24 cellular contexts compared by ENCODE assay signal in genomic region chr11:8335683-8336082, GRCh38.
DNase-seq lines count a peak whose midpoint lies in the region; ATAC-seq, FAIRE-seq and TF ChIP-seq lines count a peak whose summit lies in the region.
"Had no signal": no experiment of that assay in that cellular context is flagged by ENCODE, and none has a peak within 500 bp of the region (broad histone marks: within the 10 kb centered on the region; RNA-seq: fewer than 3 reads in every experiment).

No MANE protein-coding gene starts in this region.

- peaks cover 8% of the 10 kb centered on the region for H3K4me1 ChIP-seq in mesendoderm (ENCODE audit: control insufficient read depth, low read depth, low read length)
- H3K4me1 ChIP-seq: SJSA1 had no signal

- no peak for ATAC-seq in HG03135 (IDR thresholded peaks at IDR 0.05; ENCODE audit: unreplicated experiment)
- ATAC-seq: A549, Panc1 had no signal

- H2BK120ac ChIP-seq in mesendoderm (ENCODE audit: low read depth, low read length): no peak overlapping the region

- H3K4me3 ChIP-seq in bronchial epithelial cell (ENCODE audit: low read depth, low read length): no peak overlapping the region
- H3K4me3 ChIP-seq in mesendoderm (ENCODE audit: low read length): no peak overlapping the region
- H3K4me3 ChIP-seq: A549, SJSA1 had no signal

- H3K27ac ChIP-seq in RWPE1: 0 out of 2 replicates have a peak overlapping the region, but pooled peaks have one; percentile 17
- peak overlapping the region; percentile 18 for H3K27ac ChIP-seq in mesendoderm (ENCODE audit: low read depth, low read length)
- H3K27ac ChIP-seq: A549, SJSA1 had no signal

- no CpG with 5 or more reads among the region's 7 CpGs for WGBS in mesendoderm (ENCODE audit: extremely low coverage, insufficient coverage, low lambda C conversion rate)

- H4K5ac ChIP-seq in mesendoderm (ENCODE audit: low read length): no peak overlapping the region

- DNase-seq in EL (peak; percentile 38), RWPE1 (ENCODE audit: low spot score) (no peak), bronchial epithelial cell (ENCODE audit: low read depth) (peak; percentile 18), mesendoderm (no peak), SIG-M5 (lab: John Stamatoyannopoulos, UW) (no peak), NCI-H1694 treated with DMSO at 0.1 percent for 48 hours (lab: John Stamatoyannopoulos, UW) (no peak), HCEC 1CT (no peak)
- DNase-seq: CD4-positive, CD25-positive, alpha-beta regulatory T cell; COR-L47; DMS79; Karpas-422; MV-4-11; NCI-H1694; NCI-H2081 treated with DMSO at 0.1 percent for 48 hours; NCI-H2171 treated with DMSO at 0.1 percent for 48 hours; NCI-H446 treated with DMSO at 0.1 percent for 48 hours; NCI-H526 treated with DMSO at 0.1 percent for 48 hours; SW 1271 had no signal

- FAIRE-seq in bronchial epithelial cell (lab: Jason Lieb, UNC): no peak
- FAIRE-seq: A549, GM12892, H1 had no signal

- H3K27me3 ChIP-seq in bronchial epithelial cell (ENCODE audit: control insufficient read depth, insufficient read depth, low read length) (no peaks in the 10 kb centered on the region), mesendoderm (ENCODE audit: insufficient read depth, low read length, poor library complexity) (no peaks in the 10 kb centered on the region)
- H3K27me3 ChIP-seq: SJSA1 had no signal

- POLR2A ChIA-PET in RWPE1 (lab: Yijun Ruan, JAX; ENCODE audit: low non-redundant PET): no interaction called here

- H2BK5ac ChIP-seq in mesendoderm (ENCODE audit: low read length): no peak overlapping the region

- H4K8ac ChIP-seq in mesendoderm (ENCODE audit: low read depth, low read length): no peak overlapping the region

- no peaks in the 10 kb centered on the region for H3K36me3 ChIP-seq in bronchial epithelial cell (ENCODE audit: control insufficient read depth, insufficient read depth, low read length)
- no peaks in the 10 kb centered on the region for H3K36me3 ChIP-seq in mesendoderm (ENCODE audit: control insufficient read depth, insufficient read depth, low read length)
- H3K36me3 ChIP-seq: SJSA1 had no signal

- no peak overlapping the region for H3K4ac ChIP-seq in mesendoderm (ENCODE audit: low read depth, low read length)

- no peak overlapping the region for H3K23ac ChIP-seq in mesendoderm (ENCODE audit: low read length)

- no peak overlapping the region for H2BK15ac ChIP-seq in mesendoderm (replicated peaks; ENCODE audit: low read depth)

- H3K79me1 ChIP-seq in mesendoderm (ENCODE audit: low read length): no peaks in the 10 kb centered on the region

- H3K79me2 ChIP-seq in mesendoderm (ENCODE audit: control insufficient read depth, insufficient read depth, low read length): no peaks in the 10 kb centered on the region

- H3K18ac ChIP-seq in mesendoderm (ENCODE audit: low read length): no peak overlapping the region

- no peak for TF ChIP-seq CTCF in RWPE1 (conservative IDR thresholded peaks at IDR 0.05; ENCODE audit: low read depth)
- no peak for TF ChIP-seq CTCF in bronchial epithelial cell (IDR thresholded peaks at IDR 0.05; ENCODE audit: insufficient read depth, low read length, severe bottlenecking)

- H2AK5ac ChIP-seq in mesendoderm (ENCODE audit: low read length): no peak overlapping the region

- H3K56ac ChIP-seq in mesendoderm (ENCODE audit: low read length): no peak overlapping the region

- no peak overlapping the region for H3K9ac ChIP-seq in mesendoderm (ENCODE audit: low read length)

- CTCF ChIA-PET in RWPE1 (lab: Yijun Ruan, JAX): interaction anchor here (0.6 kb wide), 1 partner anchor 229 kb away, joined by 3 read pairs; no protein-coding TSS in a partner anchor

- no peak overlapping the region for H3K4me2 ChIP-seq in mesendoderm (ENCODE audit: low read length)
- H3K4me2 ChIP-seq: A549 had no signal

Comparison
In these comparisons a context has a peak if more than half of its experiments do, and no peak if none do; other contexts are left out.
1. DNase-seq: peak in EL (single experiment) and bronchial epithelial cell (single experiment); none in RWPE1 (single experiment), mesendoderm (single experiment), SIG-M5 (single experiment), NCI-H1694 treated with DMSO at 0.1 percent for 48 hours (single experiment) and HCEC 1CT (single experiment).